Comparison of ENCODE assay signal across 13 cellular contexts in the genomic region with DNA sequence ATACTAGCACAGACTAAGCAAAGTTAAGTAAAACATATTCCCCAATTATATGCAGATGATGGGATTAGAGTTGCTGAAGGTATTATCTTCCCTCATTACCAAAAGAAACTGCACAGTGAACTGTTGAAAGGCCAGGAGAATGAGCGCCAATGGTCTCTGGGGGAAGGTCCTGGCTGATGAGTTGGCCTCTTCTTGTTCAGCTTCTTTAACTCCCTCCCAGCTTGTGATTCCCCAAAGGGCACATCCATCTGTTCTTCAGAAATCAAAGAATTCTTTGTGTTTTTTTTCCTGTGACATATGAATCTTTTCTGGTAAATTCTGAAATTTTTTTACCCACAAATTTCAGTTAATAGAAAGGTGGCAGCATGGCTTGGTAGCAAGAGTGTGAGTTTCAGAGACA.
DNase-seq lines count a peak whose midpoint lies in the region; ATAC-seq and TF ChIP-seq lines count a peak whose summit lies in the region.
"Had no signal": no experiment of that assay in that cellular context is flagged by ENCODE, and none has a peak within 500 bp of the region (broad histone marks: within the 10 kb centered on the region; RNA-seq: fewer than 3 reads in every experiment).

No MANE protein-coding gene starts in this region.

- peaks cover 0 to 21% (median 0%) of the 10 kb centered on the region in 3 donors for H3K9me3 ChIP-seq in gastroesophageal sphincter

- no peak for TF ChIP-seq EP300 in gastroesophageal sphincter (IDR thresholded peaks at IDR 0.05)

- H3K4me1 ChIP-seq in gastroesophageal sphincter, result peaks cover 0 to 23% (median 4%) of the 10 kb centered on the region in 3 donors
- H3K4me1 ChIP-seq: BLaER1 treated with 17β-estradiol and CSF1 and Interleukin-3, amounts not matched to agents 10 nM and 100 nM had no signal

- TF ChIP-seq CTCF in gastroesophageal sphincter (IDR thresholded peaks at IDR 0.05), result no peak
- TF ChIP-seq CTCF in brain microvascular endothelial cell (IDR thresholded peaks at IDR 0.05; ENCODE audit: low read depth, low read length, missing control alignments), result no peak

- no peaks in the 10 kb centered on the region for H3K36me3 Mint-ChIP-seq in activated CD4-positive, alpha-beta T cell treated with anti-CD3 and anti-CD28 coated beads, Interleukin-2, amount 10 ng/mL, durations not matched to agents 7 days and 5 days (ENCODE audit: low read depth)
- no peaks in the 10 kb centered on the region for H3K36me3 Mint-ChIP-seq in stimulated activated effector memory CD8-positive, alpha-beta T cell treated with anti-CD3 and anti-CD28 coated beads, Interleukin-12 subunit alpha, Interleukin-12 subunit beta, amount 100 ng/mL, for 72 hours
- H3K36me3 Mint-ChIP-seq: CD4-positive, CD25-positive, alpha-beta regulatory T cell had no signal

- H3K27ac ChIP-seq in gastroesophageal sphincter, result peak overlapping the region; percentile 25 to 74 (median 68)
- H3K27ac ChIP-seq in brain microvascular endothelial cell, result no peak overlapping the region
- H3K27ac ChIP-seq: BLaER1 treated with 17β-estradiol and CSF1 and Interleukin-3, amounts not matched to agents 10 nM and 100 nM had no signal

- H3K9me3 Mint-ChIP-seq in activated CD4-positive, alpha-beta T cell treated with anti-CD3 and anti-CD28 coated beads, Interleukin-2, amount 10 ng/mL, durations not matched to agents 7 days and 5 days, result peaks cover 19% of the 10 kb centered on the region
- H3K9me3 Mint-ChIP-seq in stimulated activated effector memory CD8-positive, alpha-beta T cell treated with anti-CD3 and anti-CD28 coated beads, Interleukin-12 subunit alpha, Interleukin-12 subunit beta, amount 100 ng/mL, for 72 hours, result peaks cover 25% of the 10 kb centered on the region

- TF ChIP-seq POLR2A in gastroesophageal sphincter (IDR thresholded peaks at IDR 0.05), result no peak

- no peaks in the 10 kb centered on the region for H3K36me3 ChIP-seq in gastroesophageal sphincter
- no peaks in the 10 kb centered on the region for H3K36me3 ChIP-seq in brain microvascular endothelial cell (replicated peaks)
- H3K36me3 ChIP-seq: BLaER1 treated with 17β-estradiol and CSF1 and Interleukin-3, amounts not matched to agents 10 nM and 100 nM had no signal

- intact Hi-C loops in Right ventricle myocardium inferior (cut with DNase I), result no loop called here
- intact Hi-C loops in cardiac septum (cut with DNase I), result no loop called here

- CTCF ChIA-PET in activated CD4-positive, alpha-beta T cell treated with anti-CD3 and anti-CD28 coated beads, Interleukin-2, amount 10 ng/mL, durations not matched to agents 7 days and 5 days (lab: Charles Lee), result no interaction called here

- no peak for DNase-seq in Right ventricle myocardium inferior (ENCODE audit: missing footprints)
- no peak for DNase-seq in cardiac septum (ENCODE audit: low spot score)
- peak; percentile 85 for DNase-seq in NCI-H2171 treated with DMSO at 0.1 percent for 48 hours (lab: John Stamatoyannopoulos, UW)
- no peak for DNase-seq in activated CD4-positive, alpha-beta T cell treated with anti-CD3 and anti-CD28 coated beads, Interleukin-2, amount 10 ng/mL, durations not matched to agents 7 days and 5 days
- DNase-seq in brain microvascular endothelial cell, result no peak
- DNase-seq in stimulated activated effector memory CD8-positive, alpha-beta T cell treated with anti-CD3 and anti-CD28 coated beads, Interleukin-12 subunit alpha, Interleukin-12 subunit beta, amount 100 ng/mL, for 72 hours (ENCODE audit: low spot score in 2 of 2), result no peak
- DNase-seq: ACHN; CD4-positive, CD25-positive, alpha-beta regulatory T cell; DMS 273 treated with DMSO at 0.1 percent for 48 hours; HCEC 1CT; HFFc6 had no signal

- H3K4me3 ChIP-seq in gastroesophageal sphincter, result no peak overlapping the region
- H3K4me3 ChIP-seq in brain microvascular endothelial cell (ENCODE audit: low read depth, low read length), result no peak overlapping the region
- H3K4me3 ChIP-seq: BLaER1 treated with 17β-estradiol and CSF1 and Interleukin-3, amounts not matched to agents 10 nM and 100 nM had no signal

- no peaks in the 10 kb centered on the region for H3K27me3 Mint-ChIP-seq in activated CD4-positive, alpha-beta T cell treated with anti-CD3 and anti-CD28 coated beads, Interleukin-2, amount 10 ng/mL, durations not matched to agents 7 days and 5 days
- H3K27me3 Mint-ChIP-seq: CD4-positive, CD25-positive, alpha-beta regulatory T cell had no signal

- no peak overlapping the region for H3K27ac Mint-ChIP-seq in activated CD4-positive, alpha-beta T cell treated with anti-CD3 and anti-CD28 coated beads, Interleukin-2, amount 10 ng/mL, durations not matched to agents 7 days and 5 days
- H3K27ac Mint-ChIP-seq in stimulated activated effector memory CD8-positive, alpha-beta T cell treated with anti-CD3 and anti-CD28 coated beads, Interleukin-12 subunit alpha, Interleukin-12 subunit beta, amount 100 ng/mL, for 72 hours, result no peak overlapping the region
- H3K27ac Mint-ChIP-seq: CD4-positive, CD25-positive, alpha-beta regulatory T cell; HFFc6 had no signal

- POLR2A ChIA-PET in activated CD4-positive, alpha-beta T cell treated with anti-CD3 and anti-CD28 coated beads, Interleukin-2, amount 10 ng/mL, durations not matched to agents 7 days and 5 days (lab: Charles Lee), result no interaction called here

- in situ Hi-C loops in brain microvascular endothelial cell (cut with HindIII; ENCODE audit: low pct_ligation_motif_present, low sequenced_read_pairs), result no loop called here

- 71% methylated on average over 1 of the region's 1 CpG; no CpG with 5 or more reads in 1 of the 2 donors for WGBS in gastroesophageal sphincter (ENCODE audit: low coverage in 1 of 2), 2 donors

- H3K4me1 Mint-ChIP-seq in activated CD4-positive, alpha-beta T cell treated with anti-CD3 and anti-CD28 coated beads, Interleukin-2, amount 10 ng/mL, durations not matched to agents 7 days and 5 days, result no peaks in the 10 kb centered on the region
- no peaks in the 10 kb centered on the region for H3K4me1 Mint-ChIP-seq in stimulated activated effector memory CD8-positive, alpha-beta T cell treated with anti-CD3 and anti-CD28 coated beads, Interleukin-12 subunit alpha, Interleukin-12 subunit beta, amount 100 ng/mL, for 72 hours
- H3K4me1 Mint-ChIP-seq: CD4-positive, CD25-positive, alpha-beta regulatory T cell had no signal

- ATAC-seq in Right ventricle myocardium inferior (peak; percentile 85), gastroesophageal sphincter (no peak)
- no peak for ATAC-seq in stimulated activated effector memory CD8-positive, alpha-beta T cell treated with anti-CD3 and anti-CD28 coated beads, Interleukin-12 subunit alpha, Interleukin-12 subunit beta, amount 100 ng/mL, for 72 hours

- no peaks in the 10 kb centered on the region for H3K27me3 ChIP-seq in gastroesophageal sphincter
- no peaks in the 10 kb centered on the region for H3K27me3 ChIP-seq in brain microvascular endothelial cell (replicated peaks)
- H3K27me3 ChIP-seq: BLaER1 treated with 17β-estradiol and CSF1 and Interleukin-3, amounts not matched to agents 10 nM and 100 nM had no signal

- no peak overlapping the region for H3K4me3 Mint-ChIP-seq in activated CD4-positive, alpha-beta T cell treated with anti-CD3 and anti-CD28 coated beads, Interleukin-2, amount 10 ng/mL, durations not matched to agents 7 days and 5 days
- no peak overlapping the region for H3K4me3 Mint-ChIP-seq in stimulated activated effector memory CD8-positive, alpha-beta T cell treated with anti-CD3 and anti-CD28 coated beads, Interleukin-12 subunit alpha, Interleukin-12 subunit beta, amount 100 ng/mL, for 72 hours
- H3K4me3 Mint-ChIP-seq: CD4-positive, CD25-positive, alpha-beta regulatory T cell; HFFc6 had no signal
